21 cellular contexts compared by ENCODE assay signal in the genomic region with DNA sequence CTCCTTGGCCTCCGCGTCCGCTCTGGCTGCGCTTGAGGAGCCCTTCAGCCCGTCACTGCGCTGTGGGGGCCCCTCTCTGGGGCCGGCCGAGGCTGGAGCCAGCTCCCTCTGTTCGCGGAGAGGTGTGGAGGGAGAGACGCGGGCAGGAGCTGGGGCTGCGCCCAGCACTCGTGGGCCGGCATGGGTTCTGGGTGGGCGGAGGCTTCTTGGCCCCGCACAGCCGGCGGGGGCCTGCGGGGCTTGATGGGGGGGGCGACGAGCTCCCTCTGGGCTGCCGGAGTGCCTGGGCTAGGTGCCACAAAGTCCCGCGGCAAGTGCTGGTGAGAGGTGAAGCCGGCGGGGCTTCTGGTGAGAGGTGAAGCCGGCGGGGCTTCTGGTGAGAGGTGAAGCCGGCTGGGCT.
"Had no signal": no experiment of that assay in that cellular context is flagged by ENCODE, and none has a peak within 500 bp of the region (broad histone marks: within the 10 kb centered on the region; RNA-seq: fewer than 3 reads in every experiment).

No MANE protein-coding gene starts in this region.

- H3K36me3 Mint-ChIP-seq: memory B cell; natural killer cell treated with Interleukin-12 subunit alpha and Interleukin-12 subunit beta and Interleukin-15 and Interleukin-18, amount 100 ng/mL, for 72 hours; neural progenitor cell; stimulated activated memory B cell treated with anti-CD40 and anti-IgM and Interleukin-4, amounts not matched to agents 10 μg/mL and 1 μg/mL and 100 μg/mL, for 72 hours had no signal

- H3K27me3 ChIP-seq: dorsolateral prefrontal cortex, heart left ventricle, left lung, neural progenitor cell, right lobe of liver, tibial nerve had no signal

- H3K4me3 ChIP-seq: dorsolateral prefrontal cortex, heart left ventricle, left lung, lower lobe of right lung, neural progenitor cell, prostate gland, right lobe of liver, tibial nerve had no signal

- H3K4me1 ChIP-seq: heart left ventricle, left lung, lower lobe of right lung, parathyroid adenoma, prostate gland, tibial nerve had no signal

- H3K36me3 ChIP-seq: lower lobe of right lung, neural progenitor cell, prostate gland, right lobe of liver had no signal

- H3K4me2 ChIP-seq: neural progenitor cell had no signal

- H3K27ac Mint-ChIP-seq: memory B cell; natural killer cell treated with Interleukin-12 subunit alpha and Interleukin-12 subunit beta and Interleukin-15 and Interleukin-18, amount 100 ng/mL, for 72 hours; neural progenitor cell; stimulated activated memory B cell treated with anti-CD40 and anti-IgM and Interleukin-4, amounts not matched to agents 10 μg/mL and 1 μg/mL and 100 μg/mL, for 72 hours; stimulated activated naive CD8-positive, alpha-beta T cell treated with anti-CD3 and anti-CD28 coated beads, Interleukin-15, Interleukin-2, amounts not matched to agents 100 ng/mL and 50 ng/mL, for 24 hours had no signal

- H3K9me3 Mint-ChIP-seq: natural killer cell treated with Interleukin-12 subunit alpha and Interleukin-12 subunit beta and Interleukin-15 and Interleukin-18, amount 100 ng/mL, for 72 hours; stimulated activated memory B cell treated with anti-CD40 and anti-IgM and Interleukin-4, amounts not matched to agents 10 μg/mL and 1 μg/mL and 100 μg/mL, for 72 hours; stimulated activated naive CD8-positive, alpha-beta T cell treated with anti-CD3 and anti-CD28 coated beads, Interleukin-15, Interleukin-2, amounts not matched to agents 100 ng/mL and 50 ng/mL, for 24 hours had no signal

- H3K79me2 ChIP-seq: parathyroid adenoma had no signal

- ATAC-seq: heart left ventricle; left lung; lower lobe of right lung; right lobe of liver; stimulated activated memory B cell treated with anti-CD40 and anti-IgM and Interleukin-4, amounts not matched to agents 10 μg/mL and 1 μg/mL and 100 μg/mL, for 72 hours had no signal

- H3K4me3 Mint-ChIP-seq: memory B cell; natural killer cell treated with Interleukin-12 subunit alpha and Interleukin-12 subunit beta and Interleukin-15 and Interleukin-18, amount 100 ng/mL, for 72 hours; neural progenitor cell; stimulated activated memory B cell treated with anti-CD40 and anti-IgM and Interleukin-4, amounts not matched to agents 10 μg/mL and 1 μg/mL and 100 μg/mL, for 72 hours; stimulated activated naive CD8-positive, alpha-beta T cell treated with anti-CD3 and anti-CD28 coated beads, Interleukin-15, Interleukin-2, amounts not matched to agents 100 ng/mL and 50 ng/mL, for 24 hours had no signal

- H3K4me1 Mint-ChIP-seq: memory B cell; stimulated activated memory B cell treated with anti-CD40 and anti-IgM and Interleukin-4, amounts not matched to agents 10 μg/mL and 1 μg/mL and 100 μg/mL, for 72 hours had no signal

- H2AFZ ChIP-seq: neural progenitor cell, parathyroid adenoma had no signal

- DNase-seq: cortex of kidney; dorsolateral prefrontal cortex; effector CD8-positive, alpha-beta T cell; hippocampal formation; lower lobe of right lung; midbrain; occipital lobe; right lobe of liver; stimulated activated CD4-positive, alpha-beta T cell treated with anti-CD3 and anti-CD28 coated beads, Interleukin-15, amount 100 ng/mL, for 24 hours; stimulated activated CD4-positive, alpha-beta T cell treated with anti-CD3 and anti-CD28 coated beads, Interleukin-1b, Interleukin-23, amount 100 ng/mL, for 48 hours; stimulated activated CD4-positive, alpha-beta T cell treated with anti-CD3 and anti-CD28 coated beads, Interleukin-4, amount 100 ng/mL, for 24 hours had no signal

- H3K9ac ChIP-seq: neural progenitor cell, parathyroid adenoma had no signal

- H3K27me3 Mint-ChIP-seq: memory B cell; natural killer cell treated with Interleukin-12 subunit alpha and Interleukin-12 subunit beta and Interleukin-15 and Interleukin-18, amount 100 ng/mL, for 72 hours; stimulated activated memory B cell treated with anti-CD40 and anti-IgM and Interleukin-4, amounts not matched to agents 10 μg/mL and 1 μg/mL and 100 μg/mL, for 72 hours; stimulated activated naive CD8-positive, alpha-beta T cell treated with anti-CD3 and anti-CD28 coated beads, Interleukin-15, Interleukin-2, amounts not matched to agents 100 ng/mL and 50 ng/mL, for 24 hours had no signal

- H3K27ac ChIP-seq: dorsolateral prefrontal cortex, heart left ventricle, left lung, lower lobe of right lung, neural progenitor cell, parathyroid adenoma, prostate gland, right lobe of liver, tibial nerve had no signal

- H3K9me3 ChIP-seq: heart left ventricle, lower lobe of right lung, prostate gland, right lobe of liver, tibial nerve had no signal
